In genomic region chr2:173048901-173049661, GRCh38 we compare ENCODE assay signal across 7 cellular contexts. TPM values are rescaled to one million over a fixed set of nuclear protein-coding genes. Genes with fewer than 3 reads are reported as not detected.
A peak's percentile ranks its signal among the peaks of the same experiment; 100 is the strongest.
DNase-seq lines count a peak whose midpoint lies in the region; ATAC-seq, FAIRE-seq and TF ChIP-seq lines count a peak whose summit lies in the region.

No MANE protein-coding gene starts in this region.

- no peaks in the 10 kb centered on the region for H3K79me1 ChIP-seq in neuronal stem cell (ENCODE audit: low read depth, low read length)

- ATAC-seq in activated naive CD4-positive, alpha-beta T cell treated with anti-CD3 and anti-CD28 coated beads, Interleukin-2, amount 50 U/mL, for 72 hours = peak; percentile 92 to 99
- ATAC-seq in stimulated activated naive CD8-positive, alpha-beta T cell treated with anti-CD3 and anti-CD28 coated beads, Interleukin-15, amount 100 ng/mL, for 72 hours = peak; percentile 97

- no peak overlapping the region for H3K4me2 ChIP-seq in neuronal stem cell (ENCODE audit: insufficient read depth, low read length, poor library complexity, severe bottlenecking)

- H2AFZ ChIP-seq in neuronal stem cell (ENCODE audit: low read length) = no peak overlapping the region

- H3K4me3 ChIP-seq in HFF-Myc (replicated peaks; ENCODE audit: low read depth, low read length) (no peak overlapping the region), NB4 (ENCODE audit: low read depth, low read length) (peak overlapping the region; percentile 19), kidney epithelial cell (ENCODE audit: low read depth, low read length) (no peak overlapping the region), neuronal stem cell (ENCODE audit: low read length in 2 of 2) (no peak overlapping the region)

- H3K36me3 ChIP-seq in kidney epithelial cell (ENCODE audit: control insufficient read depth, insufficient read depth, low read length) (no peaks in the 10 kb centered on the region), neuronal stem cell (replicated peaks in 1 of 2; ENCODE audit: control insufficient read depth in 2 of 2, insufficient read depth in 2 of 2, low read length in 2 of 2) (no peaks in the 10 kb centered on the region)

- no peak overlapping the region for H3K27ac ChIP-seq in neuronal stem cell (replicated peaks; ENCODE audit: low read length)

- H4K8ac ChIP-seq in neuronal stem cell (ENCODE audit: low read depth, low read length) = no peak overlapping the region

- H2BK120ac ChIP-seq in neuronal stem cell (ENCODE audit: low read depth, low read length) = no peak overlapping the region

- no peak for TF ChIP-seq CTCF in HFF-Myc (IDR thresholded peaks at IDR 0.05; ENCODE audit: low read depth, low read length, missing control alignments)
- no peak for TF ChIP-seq CTCF in NB4 (IDR thresholded peaks at IDR 0.05; ENCODE audit: low read depth, low read length)
- TF ChIP-seq CTCF in kidney epithelial cell (IDR thresholded peaks at IDR 0.05; ENCODE audit: insufficient read depth, low read length, poor library complexity, severe bottlenecking) = no peak

- peaks cover 0 to 1% of the 10 kb centered on the region in 2 donors for H3K9me3 ChIP-seq in neuronal stem cell (replicated peaks in 1 of 2; ENCODE audit: control insufficient read depth in 2 of 2, insufficient read depth in 1 of 2, low read depth in 1 of 2, low read length in 2 of 2)

- WGBS in neuronal stem cell (ENCODE audit: extremely low coverage in 2 of 2, insufficient read length in 2 of 2, insufficient replicate concordance in 1 of 2), 2 donors = no CpG with 5 or more reads among the region's 4 CpGs

- no peak overlapping the region for H3K9ac ChIP-seq in neuronal stem cell (ENCODE audit: low read depth, low read length, poor library complexity)

- H3K27me3 ChIP-seq in kidney epithelial cell (ENCODE audit: control insufficient read depth, insufficient read depth, low read length) (no peaks in the 10 kb centered on the region), neuronal stem cell (ENCODE audit: control insufficient read depth in 3 of 3, insufficient read depth in 3 of 3, low read depth in 1 of 3, low read length in 3 of 3) (no peaks in the 10 kb centered on the region)

- peaks cover 0 to 2% of the 10 kb centered on the region in 2 donors for H3K4me1 ChIP-seq in neuronal stem cell (ENCODE audit: control insufficient read depth in 2 of 2, insufficient read depth in 1 of 2, low read depth in 1 of 2, low read length in 2 of 2)

- H3K14ac ChIP-seq in neuronal stem cell (ENCODE audit: low read length) = no peak overlapping the region

- DNase-seq in GM18507 (ENCODE audit: extremely low spot score, insufficient read length, low read depth) (no peak), HFF-Myc (ENCODE audit: extremely low read depth, low read depth) (peak; percentile 91), NB4 (ENCODE audit: low read depth) (peak; percentile 97), kidney epithelial cell (ENCODE audit: low read depth) (peak; percentile 95), neuronal stem cell (ENCODE audit: low spot score) (no peak)
- peak in 1 of 2 donors; percentile 54 for DNase-seq in activated naive CD4-positive, alpha-beta T cell treated with anti-CD3 and anti-CD28 coated beads, Interleukin-2, amount 50 U/mL, for 72 hours (ENCODE audit: low spot score in 2 of 2)
- peak; percentile 10 to 50 for DNase-seq in stimulated activated naive CD8-positive, alpha-beta T cell treated with anti-CD3 and anti-CD28 coated beads, Interleukin-15, amount 100 ng/mL, for 72 hours

- H2BK15ac ChIP-seq in neuronal stem cell (ENCODE audit: low read length) = no peak overlapping the region

- no peak overlapping the region for H2BK5ac ChIP-seq in neuronal stem cell (ENCODE audit: low read length)

- H3K23ac ChIP-seq in neuronal stem cell (ENCODE audit: low read depth, low read length, poor library complexity) = no peak overlapping the region

- no peaks in the 10 kb centered on the region for H3K9me3 Mint-ChIP-seq in activated naive CD4-positive, alpha-beta T cell treated with anti-CD3 and anti-CD28 coated beads, Interleukin-2, amount 50 U/mL, for 72 hours
- no peaks in the 10 kb centered on the region for H3K9me3 Mint-ChIP-seq in stimulated activated naive CD8-positive, alpha-beta T cell treated with anti-CD3 and anti-CD28 coated beads, Interleukin-15, amount 100 ng/mL, for 72 hours

- no peak for TF ChIP-seq POLR2A in NB4 (IDR thresholded peaks at IDR 0.05; ENCODE audit: extremely low read depth, insufficient read length)

- H3K27ac Mint-ChIP-seq in activated naive CD4-positive, alpha-beta T cell treated with anti-CD3 and anti-CD28 coated beads, Interleukin-2, amount 50 U/mL, for 72 hours = peak overlapping the region in 1 of 2 donors; percentile 58
- peak overlapping the region in 1 of 2 donors; percentile 19 for H3K27ac Mint-ChIP-seq in stimulated activated naive CD8-positive, alpha-beta T cell treated with anti-CD3 and anti-CD28 coated beads, Interleukin-15, amount 100 ng/mL, for 72 hours

- no peak overlapping the region for H2AK5ac ChIP-seq in neuronal stem cell (ENCODE audit: low read depth, low read length)

- H4K91ac ChIP-seq in neuronal stem cell (ENCODE audit: low read depth, low read length, poor library complexity) = no peak overlapping the region

- H3K4ac ChIP-seq in neuronal stem cell (ENCODE audit: low read length) = no peak overlapping the region

- no peak overlapping the region for H3K18ac ChIP-seq in neuronal stem cell (ENCODE audit: low read length)

- no peak overlapping the region for H2BK12ac ChIP-seq in neuronal stem cell (ENCODE audit: low read length)

- FAIRE-seq in GM18507 (lab: Jason Lieb, UNC) = peak; percentile 18

- H3K4me1 Mint-ChIP-seq in stimulated activated naive CD8-positive, alpha-beta T cell treated with anti-CD3 and anti-CD28 coated beads, Interleukin-15, amount 100 ng/mL, for 72 hours = peaks cover 17% of the 10 kb centered on the region

- H3K4me3 Mint-ChIP-seq in stimulated activated naive CD8-positive, alpha-beta T cell treated with anti-CD3 and anti-CD28 coated beads, Interleukin-15, amount 100 ng/mL, for 72 hours = peak overlapping the region; percentile 3 to 5

- no peaks in the 10 kb centered on the region for H3K36me3 Mint-ChIP-seq in activated naive CD4-positive, alpha-beta T cell treated with anti-CD3 and anti-CD28 coated beads, Interleukin-2, amount 50 U/mL, for 72 hours

- H3K27me3 Mint-ChIP-seq in stimulated activated naive CD8-positive, alpha-beta T cell treated with anti-CD3 and anti-CD28 coated beads, Interleukin-15, amount 100 ng/mL, for 72 hours = peaks cover 26% of the 10 kb centered on the region

RNA-seq across cellular contexts. Expression of gene MAP3K20, which starts 26.6 kb away (rescaled TPM):
- total RNA-seq in activated naive CD4-positive, alpha-beta T cell treated with anti-CD3 and anti-CD28 coated beads, Interleukin-2, amount 50 U/mL, for 72 hours = 10 to 100 TPM in 1 of 2 donors, 1 to 10 TPM in 1; 4.3 to 12.0 TPM
- 18.9 and 20.4 TPM in 2 replicates for total RNA-seq in kidney epithelial cell
- 11.2 TPM for polyA plus RNA-seq in neuronal stem cell (2013, experiment 1 of 2)
- 11.8 TPM for polyA plus RNA-seq in neuronal stem cell (2013, experiment 2 of 2)

Comparison
In these comparisons a context has a peak if more than half of its experiments do, and no peak if none do; other contexts are left out.
1. DNase-seq: peak in HFF-Myc (single experiment), NB4 (single experiment), kidney epithelial cell (single experiment) and stimulated activated naive CD8-positive, alpha-beta T cell treated with anti-CD3 and anti-CD28 coated beads, Interleukin-15, amount 100 ng/mL, for 72 hours (2 of 2); none in GM18507 (single experiment) and neuronal stem cell (single experiment).